Comparison of ENCODE assay signal across 14 cellular contexts in genomic region chr1:53541263-53541625, GRCh38.
"Had no signal": no experiment of that assay in that cellular context is flagged by ENCODE, and none has a peak within 500 bp of the region (broad histone marks: within the 10 kb centered on the region; RNA-seq: fewer than 3 reads in every experiment).

No MANE protein-coding gene starts in this region.

- H3K27me3 Mint-ChIP-seq: central memory CD8-positive, alpha-beta T cell had no signal

- ATAC-seq: naive thymus-derived CD8-positive, alpha-beta T cell had no signal

- H3K27ac Mint-ChIP-seq: activated CD8-positive, alpha-beta T cell treated with anti-CD3 and anti-CD28 coated beads, Interleukin-2, amount 10 ng/mL, durations not matched to agents 7 days and 5 days; activated naive CD4-positive, alpha-beta T cell treated with anti-CD3 and anti-CD28 coated beads, Interleukin-2, amount 10 ng/mL, durations not matched to agents 7 days and 5 days; naive thymus-derived CD8-positive, alpha-beta T cell; stimulated activated naive B cell treated with anti-CD40 and anti-IgM and Interleukin-4, amounts not matched to agents 10 μg/mL and 1 μg/mL and 100 μg/mL, for 72 hours; T-helper 1 cell treated with Interleukin-12 subunit alpha and Interleukin-12 subunit beta and Interleukin-4 antibody, amounts not matched to agents 30 μg/mL and 1 μg/mL, for 36 hours; WTC11 had no signal

- H3K4me3 ChIP-seq: transverse colon had no signal

- H3K27me3 ChIP-seq: transverse colon had no signal

- H3K9me3 ChIP-seq: SK-N-SH, transverse colon had no signal

- H3K36me3 ChIP-seq: transverse colon had no signal

- H3K4me3 Mint-ChIP-seq: activated CD8-positive, alpha-beta T cell treated with anti-CD3 and anti-CD28 coated beads, Interleukin-2, amount 10 ng/mL, durations not matched to agents 7 days and 5 days; activated naive CD4-positive, alpha-beta T cell treated with anti-CD3 and anti-CD28 coated beads, Interleukin-2, amount 10 ng/mL, durations not matched to agents 7 days and 5 days; central memory CD8-positive, alpha-beta T cell; naive thymus-derived CD8-positive, alpha-beta T cell; stimulated activated naive B cell treated with anti-CD40 and anti-IgM and Interleukin-4, amounts not matched to agents 10 μg/mL and 1 μg/mL and 100 μg/mL, for 72 hours; T-helper 1 cell treated with Interleukin-12 subunit alpha and Interleukin-12 subunit beta and Interleukin-4 antibody, amounts not matched to agents 30 μg/mL and 1 μg/mL, for 36 hours; WTC11 had no signal

- DNase-seq: activated CD8-positive, alpha-beta memory T cell treated with anti-CD3 and anti-CD28 coated beads, Interleukin-2, amount 50 U/mL, for 48 hours; activated naive CD4-positive, alpha-beta T cell treated with anti-CD3 and anti-CD28 coated beads, Interleukin-2, amount 10 ng/mL, durations not matched to agents 7 days and 5 days; effector memory CD4-positive, alpha-beta T cell; hypothalamus; occipital lobe; SK-N-SH; stimulated activated CD4-positive, alpha-beta T cell treated with anti-CD3 and anti-CD28 coated beads, Interleukin-1b, Interleukin-23, amount 100 ng/mL, for 48 hours; stimulated activated naive B cell treated with anti-CD40 and anti-IgM and Interleukin-4, amounts not matched to agents 10 μg/mL and 1 μg/mL and 100 μg/mL, for 72 hours; transverse colon had no signal

- H3K4me1 Mint-ChIP-seq: activated naive CD4-positive, alpha-beta T cell treated with anti-CD3 and anti-CD28 coated beads, Interleukin-2, amount 10 ng/mL, durations not matched to agents 7 days and 5 days; naive thymus-derived CD8-positive, alpha-beta T cell; WTC11 had no signal

- H3K36me3 Mint-ChIP-seq: activated naive CD4-positive, alpha-beta T cell treated with anti-CD3 and anti-CD28 coated beads, Interleukin-2, amount 10 ng/mL, durations not matched to agents 7 days and 5 days; naive thymus-derived CD8-positive, alpha-beta T cell; stimulated activated naive B cell treated with anti-CD40 and anti-IgM and Interleukin-4, amounts not matched to agents 10 μg/mL and 1 μg/mL and 100 μg/mL, for 72 hours; WTC11 had no signal

- H3K9me3 Mint-ChIP-seq: activated naive CD4-positive, alpha-beta T cell treated with anti-CD3 and anti-CD28 coated beads, Interleukin-2, amount 10 ng/mL, durations not matched to agents 7 days and 5 days; central memory CD8-positive, alpha-beta T cell; naive thymus-derived CD8-positive, alpha-beta T cell; stimulated activated naive B cell treated with anti-CD40 and anti-IgM and Interleukin-4, amounts not matched to agents 10 μg/mL and 1 μg/mL and 100 μg/mL, for 72 hours; T-helper 1 cell treated with Interleukin-12 subunit alpha and Interleukin-12 subunit beta and Interleukin-4 antibody, amounts not matched to agents 30 μg/mL and 1 μg/mL, for 36 hours; WTC11 had no signal
